In genomic region chr3:185639632-185640206, GRCh38 we compare ENCODE assay signal across 33 cellular contexts.
"Had no signal": no experiment of that assay in that cellular context is flagged by ENCODE, and none has a peak within 500 bp of the region (broad histone marks: within the 10 kb centered on the region; RNA-seq: fewer than 3 reads in every experiment).

No MANE protein-coding gene starts in this region.

- H3K27me3 ChIP-seq: adrenal gland, body of pancreas, dorsolateral prefrontal cortex had no signal

- H3K9me3 ChIP-seq: adrenal gland, body of pancreas had no signal

- H3K27ac Mint-ChIP-seq: activated B cell treated with CpG ODN at 0.5 μM for 24 hours; activated CD4-positive, alpha-beta memory T cell treated with anti-CD3 and anti-CD28 coated beads for 36 hours; activated CD8-positive, alpha-beta memory T cell treated with anti-CD3 and anti-CD28 coated beads, Interleukin-2, amount 10 ng/mL, durations not matched to agents 7 days and 5 days; activated CD8-positive, alpha-beta T cell treated with anti-CD3 and anti-CD28 coated beads, Interleukin-2, amount 10 ng/mL, durations not matched to agents 7 days and 5 days; activated naive CD4-positive, alpha-beta T cell treated with anti-CD3 and anti-CD28 coated beads, Interleukin-2, amount 50 U/mL, for 24 hours; activated naive CD8-positive, alpha-beta T cell treated with anti-CD3 and anti-CD28 coated beads for 36 hours; activated naive CD8-positive, alpha-beta T cell treated with anti-CD3 and anti-CD28 coated beads, Interleukin-2, amount 50 U/mL, for 24 hours; activated T-helper 1 cell treated with anti-CD3 and anti-CD28 coated beads, Interleukin-12 subunit alpha, Interleukin-12 subunit beta, Interleukin-2, Interleukin-4 antibody, amounts not matched to agents 30 ng/mL and 10 ng/mL and 1 ng/mL, durations not matched to agents 14 hours and 24 hours and 36 hours; activated T-helper 2 cell treated with anti-CD3 and anti-CD28 coated beads, Interferon-gamma antibody, Interleukin-2, Interleukin-4, amounts not matched to agents 10 μg/mL and 5 μg/mL and 100 μg/mL, durations not matched to agents 14 hours and 24 hours and 36 hours; dendritic cell treated with granulocyte-macrophage colony-stimulating factor and Interleukin-4, amounts not matched to agents 40 ng/mL and 50 ng/mL, for 4 days; endodermal cell; T-helper 17 cell; T-helper 2 cell treated with Interferon-gamma antibody and Interleukin-4, amounts not matched to agents 5 μg/mL and 100 μg/mL, for 36 hours had no signal

- H3K27ac ChIP-seq: body of pancreas, coronary artery, dorsolateral prefrontal cortex, WERI-Rb-1 had no signal

- H3K4me1 ChIP-seq: body of pancreas had no signal

- DNase-seq: activated B cell treated with CpG ODN at 0.5 μM for 24 hours; activated CD4-positive, alpha-beta memory T cell treated with anti-CD3 and anti-CD28 coated beads for 36 hours; activated CD4-positive, alpha-beta T cell treated with anti-CD3 and anti-CD28 coated beads for 48 hours; activated CD8-positive, alpha-beta memory T cell treated with anti-CD3 and anti-CD28 coated beads, Interleukin-2, amount 10 ng/mL, durations not matched to agents 7 days and 5 days; activated CD8-positive, alpha-beta memory T cell treated with anti-CD3 and anti-CD28 coated beads, Interleukin-2, amount 50 U/mL, for 4 hours; activated CD8-positive, alpha-beta T cell treated with anti-CD3 and anti-CD28 coated beads, Interleukin-2, amount 10 ng/mL, durations not matched to agents 7 days and 5 days; activated effector memory CD4-positive, alpha-beta T cell treated with anti-CD3 and anti-CD28 coated beads, Interleukin-2, amount 50 U/mL, for 16 hours; activated naive CD4-positive, alpha-beta T cell treated with anti-CD3 and anti-CD28 coated beads for 36 hours; activated naive CD8-positive, alpha-beta T cell treated with anti-CD3 and anti-CD28 coated beads for 36 hours; activated naive CD8-positive, alpha-beta T cell treated with anti-CD3 and anti-CD28 coated beads, Interleukin-2, amount 50 U/mL, for 24 hours; activated T-cell treated with anti-CD3 and anti-CD28 coated beads, Interleukin-2, amount 50 U/mL, for 1 hour; activated T-cell treated with anti-CD3 and anti-CD28 coated beads, Interleukin-2, amount 50 U/mL, for 48 hours; amygdala; aorta; body of pancreas; dorsolateral prefrontal cortex; effector memory CD4-positive, alpha-beta T cell; endodermal cell; foreskin fibroblast; T-helper 1 cell; T-helper 17 cell; T1000; WERI-Rb-1 had no signal

- H3K27me3 Mint-ChIP-seq: activated B cell treated with CpG ODN at 0.5 μM for 24 hours; activated naive CD4-positive, alpha-beta T cell treated with anti-CD3 and anti-CD28 coated beads, Interleukin-2, amount 50 U/mL, for 24 hours; activated naive CD8-positive, alpha-beta T cell treated with anti-CD3 and anti-CD28 coated beads for 36 hours; dendritic cell treated with granulocyte-macrophage colony-stimulating factor and Interleukin-4, amounts not matched to agents 40 ng/mL and 50 ng/mL, for 4 days had no signal

- H3K4me3 ChIP-seq: adrenal gland, body of pancreas, coronary artery, dorsolateral prefrontal cortex had no signal

- H3K36me3 Mint-ChIP-seq: activated CD4-positive, alpha-beta memory T cell treated with anti-CD3 and anti-CD28 coated beads for 36 hours; activated CD8-positive, alpha-beta memory T cell treated with anti-CD3 and anti-CD28 coated beads, Interleukin-2, amount 10 ng/mL, durations not matched to agents 7 days and 5 days; activated naive CD4-positive, alpha-beta T cell treated with anti-CD3 and anti-CD28 coated beads, Interleukin-2, amount 50 U/mL, for 24 hours; activated naive CD8-positive, alpha-beta T cell treated with anti-CD3 and anti-CD28 coated beads for 36 hours had no signal

- H3K9me3 Mint-ChIP-seq: activated B cell treated with CpG ODN at 0.5 μM for 24 hours; activated CD4-positive, alpha-beta memory T cell treated with anti-CD3 and anti-CD28 coated beads for 36 hours; activated naive CD4-positive, alpha-beta T cell treated with anti-CD3 and anti-CD28 coated beads for 36 hours; activated naive CD4-positive, alpha-beta T cell treated with anti-CD3 and anti-CD28 coated beads, Interleukin-2, amount 50 U/mL, for 24 hours; activated naive CD8-positive, alpha-beta T cell treated with anti-CD3 and anti-CD28 coated beads for 36 hours; activated naive CD8-positive, alpha-beta T cell treated with anti-CD3 and anti-CD28 coated beads, Interleukin-2, amount 50 U/mL, for 24 hours; activated T-helper 1 cell treated with anti-CD3 and anti-CD28 coated beads, Interleukin-12 subunit alpha, Interleukin-12 subunit beta, Interleukin-2, Interleukin-4 antibody, amounts not matched to agents 30 ng/mL and 10 ng/mL and 1 ng/mL, durations not matched to agents 14 hours and 24 hours and 36 hours; activated T-helper 2 cell treated with anti-CD3 and anti-CD28 coated beads, Interferon-gamma antibody, Interleukin-2, Interleukin-4, amounts not matched to agents 10 μg/mL and 5 μg/mL and 100 μg/mL, durations not matched to agents 14 hours and 24 hours and 36 hours; central memory CD8-positive, alpha-beta T cell; dendritic cell treated with granulocyte-macrophage colony-stimulating factor and Interleukin-4, amounts not matched to agents 40 ng/mL and 50 ng/mL, for 4 days; endodermal cell; T-helper 2 cell treated with Interferon-gamma antibody and Interleukin-4, amounts not matched to agents 5 μg/mL and 100 μg/mL, for 36 hours had no signal

- ATAC-seq: activated CD4-positive, CD25-positive, alpha-beta regulatory T cell treated with anti-CD3 and anti-CD28 coated beads, Interleukin-2, amount 50 U/mL, for 24 hours; activated CD8-positive, alpha-beta memory T cell treated with anti-CD3 and anti-CD28 coated beads, Interleukin-2, amount 10 ng/mL, durations not matched to agents 7 days and 5 days; activated CD8-positive, alpha-beta T cell treated with anti-CD3 and anti-CD28 coated beads, Interleukin-2, amount 10 ng/mL, durations not matched to agents 7 days and 5 days; activated naive CD8-positive, alpha-beta T cell treated with anti-CD3 and anti-CD28 coated beads, Interleukin-2, amount 50 U/mL, for 24 hours; body of pancreas; esophagus mucosa; T-helper 17 cell had no signal

- H3K4me3 Mint-ChIP-seq: activated B cell treated with CpG ODN at 0.5 μM for 24 hours; activated CD4-positive, alpha-beta memory T cell treated with anti-CD3 and anti-CD28 coated beads for 36 hours; activated CD8-positive, alpha-beta memory T cell treated with anti-CD3 and anti-CD28 coated beads, Interleukin-2, amount 10 ng/mL, durations not matched to agents 7 days and 5 days; activated CD8-positive, alpha-beta T cell treated with anti-CD3 and anti-CD28 coated beads, Interleukin-2, amount 10 ng/mL, durations not matched to agents 7 days and 5 days; activated naive CD4-positive, alpha-beta T cell treated with anti-CD3 and anti-CD28 coated beads for 36 hours; activated naive CD4-positive, alpha-beta T cell treated with anti-CD3 and anti-CD28 coated beads, Interleukin-2, amount 50 U/mL, for 24 hours; activated naive CD8-positive, alpha-beta T cell treated with anti-CD3 and anti-CD28 coated beads for 36 hours; activated naive CD8-positive, alpha-beta T cell treated with anti-CD3 and anti-CD28 coated beads, Interleukin-2, amount 50 U/mL, for 24 hours; activated T-helper 1 cell treated with anti-CD3 and anti-CD28 coated beads, Interleukin-12 subunit alpha, Interleukin-12 subunit beta, Interleukin-2, Interleukin-4 antibody, amounts not matched to agents 30 ng/mL and 10 ng/mL and 1 ng/mL, durations not matched to agents 14 hours and 24 hours and 36 hours; central memory CD8-positive, alpha-beta T cell; dendritic cell treated with granulocyte-macrophage colony-stimulating factor and Interleukin-4, amounts not matched to agents 40 ng/mL and 50 ng/mL, for 4 days; endodermal cell; T-helper 17 cell; T-helper 2 cell treated with Interferon-gamma antibody and Interleukin-4, amounts not matched to agents 5 μg/mL and 100 μg/mL, for 36 hours had no signal

- H3K4me1 Mint-ChIP-seq: activated B cell treated with CpG ODN at 0.5 μM for 24 hours; activated CD8-positive, alpha-beta memory T cell treated with anti-CD3 and anti-CD28 coated beads, Interleukin-2, amount 10 ng/mL, durations not matched to agents 7 days and 5 days; activated naive CD4-positive, alpha-beta T cell treated with anti-CD3 and anti-CD28 coated beads, Interleukin-2, amount 50 U/mL, for 24 hours; central memory CD8-positive, alpha-beta T cell; endodermal cell; T-helper 17 cell had no signal
